Comparison of ENCODE assay signal across 11 cellular contexts in the genomic region with DNA sequence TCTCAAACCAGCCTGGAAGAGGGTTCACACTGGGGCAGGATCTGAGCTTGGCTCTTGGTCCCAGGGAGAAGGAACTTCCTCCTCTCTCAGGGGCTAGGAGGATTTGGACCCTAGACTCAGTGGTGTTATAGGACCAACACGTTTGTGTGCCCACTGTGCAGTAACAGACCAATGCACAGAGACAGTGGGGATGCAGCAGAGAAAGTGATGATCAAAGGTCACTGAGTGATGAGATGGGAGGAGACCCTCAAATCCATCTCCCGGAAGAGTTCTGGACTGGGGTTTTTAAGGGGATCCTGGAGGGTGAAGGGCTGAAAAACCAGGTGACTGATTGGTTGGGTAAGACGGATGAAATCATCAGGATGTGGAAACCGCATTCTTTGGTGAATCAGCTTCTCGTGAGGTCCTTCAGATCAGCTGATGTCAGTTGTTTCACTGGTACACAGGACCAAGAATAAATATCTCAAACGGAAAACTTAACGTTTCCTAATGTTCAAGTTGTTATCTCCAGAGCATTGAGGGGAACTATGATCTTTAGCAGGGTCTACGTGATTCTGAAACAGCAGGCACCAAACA. TPM values are rescaled to one million over a fixed set of nuclear protein-coding genes. Genes with fewer than 3 reads are reported as not detected.
DNase-seq lines count a peak whose midpoint lies in the region; ATAC-seq and TF ChIP-seq lines count a peak whose summit lies in the region.
"Had no signal": no experiment of that assay in that cellular context is flagged by ENCODE, and none has a peak within 500 bp of the region (broad histone marks: within the 10 kb centered on the region; RNA-seq: fewer than 3 reads in every experiment).

No MANE protein-coding gene starts in this region.

- CTCF ChIA-PET in AG04449 (lab: Yijun Ruan, JAX): interaction anchor here (1.5 kb wide), 2 partner anchors 33 to 554 kb away, joined by 3 to 5 read pairs; no protein-coding TSS in a partner anchor

- in situ Hi-C loops in SK-MEL-5 (cut with HindIII; ENCODE audit: low pct_unique_long_range_greater_than_20kb, low sequenced_read_pairs): no loop called here

- DNase-seq in AG04449 (ENCODE audit: low read depth, low spot score) (peak; percentile 52), HK-2 (ENCODE audit: unreplicated experiment) (peak; percentile 45), SK-MEL-5 (ENCODE audit: low read depth, low spot score) (peak; percentile 14), fibroblast of villous mesenchyme (ENCODE audit: low read depth) (peak; percentile 85), GM20000 (ENCODE audit: low spot score) (no peak), NCI-H2081 treated with DMSO at 0.1 percent for 48 hours (lab: John Stamatoyannopoulos, UW) (no peak), DMS53 treated with DMSO at 0.1 percent for 48 hours (lab: John Stamatoyannopoulos, UW; ENCODE audit: unreplicated experiment) (no peak), omental fat pad (ENCODE audit: low spot score) (no peak)
- DNase-seq: CD8-positive, alpha-beta memory T cell; effector memory CD8-positive, alpha-beta T cell; NCI-H2107 had no signal

- H3K4me3 ChIP-seq in AG04449 (ENCODE audit: low read depth, low read length): no peak overlapping the region
- H3K4me3 ChIP-seq in fibroblast of villous mesenchyme (ENCODE audit: low read depth, low read length): no peak overlapping the region

- POLR2A ChIA-PET in AG04449 (lab: Yijun Ruan, JAX): interaction anchor here (1.0 kb wide), 1 partner anchor 43 kb away, joined by 3 read pairs; no protein-coding TSS in a partner anchor

- no peak for ATAC-seq in omental fat pad (ENCODE audit: low FRiP score)
- ATAC-seq: effector memory CD8-positive, alpha-beta T cell had no signal

- TF ChIP-seq CTCF in AG04449 (IDR thresholded peaks at IDR 0.05; ENCODE audit: insufficient read depth, low read length, missing control alignments) (no peak), fibroblast of villous mesenchyme (IDR thresholded peaks at IDR 0.05; ENCODE audit: insufficient read depth, low read depth, low read length) (no peak), GM20000 (IDR thresholded peaks at IDR 0.05; ENCODE audit: extremely low read depth, missing control alignments) (no peak), omental fat pad (IDR thresholded peaks at IDR 0.05) (no peak)

RNA-seq across cellular contexts. Expression of gene VAC14, which starts 3.3 kb away (rescaled TPM):
- 60.9 and 72.7 TPM in 2 replicates for total RNA-seq in SK-MEL-5 (2014; rRNA removed; shearing (Covaris generic))
- 68.3 and 73.5 TPM in 2 replicates for polyA plus RNA-seq in SK-MEL-5 (2015; cell fraction: cytosol; rRNA removed)
- polyA plus RNA-seq in SK-MEL-5 (2015; cell fraction: nucleus; rRNA removed): 46.2 and 56.1 TPM in 2 replicates
- total RNA-seq in fibroblast of villous mesenchyme (37.1 and 55.4 TPM in 2 replicates), omental fat pad (10 to 100 TPM; 24.0 to 44.1 (median 35.0) TPM)

Comparison
In these comparisons a context has a peak if more than half of its experiments do, and no peak if none do; other contexts are left out.
1. DNase-seq: peak in AG04449 (single experiment), HK-2 (single experiment), SK-MEL-5 (single experiment) and fibroblast of villous mesenchyme (single experiment); none in GM20000 (single experiment), NCI-H2081 treated with DMSO at 0.1 percent for 48 hours (single experiment), DMS53 treated with DMSO at 0.1 percent for 48 hours (single experiment) and omental fat pad (single experiment).